ENCODE assay signal across 8 cellular contexts in the genomic region with DNA sequence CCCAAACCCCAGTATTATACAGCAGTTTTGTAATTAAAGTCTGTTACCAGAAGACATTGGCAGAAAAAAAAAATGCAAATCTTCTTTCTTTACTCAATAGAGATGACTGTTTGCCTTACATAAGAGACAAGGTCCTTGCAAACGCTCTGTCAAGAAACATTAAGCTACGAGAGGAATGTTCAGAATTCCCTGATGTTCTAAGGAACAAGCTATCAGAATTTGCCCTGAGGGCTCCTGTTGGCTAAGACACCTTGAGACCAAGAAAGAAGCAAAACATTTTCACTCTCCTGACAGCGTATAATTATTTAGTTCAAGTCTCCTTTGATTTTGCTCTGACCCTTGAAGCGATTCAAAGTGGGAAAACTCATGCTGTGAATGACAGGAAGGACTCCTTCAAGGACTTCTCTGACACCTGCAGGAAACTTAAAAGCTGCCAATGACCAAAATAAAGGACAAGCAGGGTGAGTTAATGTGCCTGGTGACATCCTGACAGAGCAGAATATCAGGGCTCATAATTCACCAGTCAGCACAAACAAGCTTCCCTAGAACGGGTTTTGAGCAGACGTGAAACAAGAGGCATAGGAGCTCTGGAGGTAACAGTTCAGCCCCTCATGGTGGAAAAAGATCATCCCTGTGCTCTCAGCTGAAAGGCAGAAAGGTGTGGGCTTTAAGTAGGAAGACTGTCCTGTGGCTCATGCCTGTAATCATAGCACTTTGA. TPM values are rescaled to one million over a fixed set of nuclear protein-coding genes. Genes with fewer than 3 reads are reported as not detected.
DNase-seq lines count a peak whose midpoint lies in the region; ATAC-seq and TF ChIP-seq lines count a peak whose summit lies in the region.

No MANE protein-coding gene starts in this region.

- H3K4me3 Mint-ChIP-seq in osteocyte (ENCODE audit: unreplicated experiment) = peak overlapping the region; percentile 63

- peak overlapping the region; percentile 87 for H3K27ac Mint-ChIP-seq in osteocyte (ENCODE audit: unreplicated experiment)

- peaks cover 20% of the 10 kb centered on the region for H3K36me3 ChIP-seq in DND-41 (ENCODE audit: insufficient read depth, low read length)

- H3K27me3 Mint-ChIP-seq in osteocyte (ENCODE audit: unreplicated experiment) = no peaks in the 10 kb centered on the region

- peaks cover 41% of the 10 kb centered on the region for H3K4me1 ChIP-seq in DND-41 (ENCODE audit: insufficient read depth, low read length)

- H2AFZ ChIP-seq in DND-41 (ENCODE audit: low read depth, low read length) = no peak overlapping the region

- DNase-seq in DND-41 = no peak
- peak; percentile 3 for DNase-seq in NCI-H2227 treated with DMSO at 0.1 percent for 48 hours (lab: John Stamatoyannopoulos, UW)
- peak; percentile 28 for DNase-seq in dermis blood vessel endothelial cell
- no peak for DNase-seq in osteocyte (ENCODE audit: extremely low spot score, unreplicated experiment)
- no peak for DNase-seq in NCI-H1930 (lab: John Stamatoyannopoulos, UW)
- DNase-seq in GM19238 (ENCODE audit: insufficient read length, low spot score) = no peak
- no peak for DNase-seq in NCI-H1417 treated with DMSO at 0.1 percent for 48 hours (lab: John Stamatoyannopoulos, UW)

- TF ChIP-seq CTCF in DND-41 (IDR thresholded peaks at IDR 0.05; ENCODE audit: borderline replicate concordance, extremely low read depth, low read length, poor library complexity, severe bottlenecking) (no peak), osteocyte (IDR thresholded peaks at IDR 0.05) (no peak)

- 0 out of 2 replicates have a peak overlapping the region, but pooled peaks have one; percentile 28 for H3K9ac ChIP-seq in DND-41 (ENCODE audit: low read depth, low read length)

- peak overlapping the region; percentile 39 for H3K4me2 ChIP-seq in DND-41 (ENCODE audit: insufficient read depth, low read length)

- peak overlapping the region in 1 of 2 experiments; percentile 1; a peak in 1 of 4 replicates for H3K4me3 ChIP-seq in DND-41 (ENCODE audit: low read depth in 1 of 2, low read length in 2 of 2)

- H3K36me3 Mint-ChIP-seq in osteocyte (ENCODE audit: unreplicated experiment) = peaks cover 8% of the 10 kb centered on the region

- peaks cover 70% of the 10 kb centered on the region for H3K79me2 ChIP-seq in DND-41 (ENCODE audit: insufficient read depth, low read length)

- H3K27me3 ChIP-seq in DND-41 (ENCODE audit: insufficient read depth, low read length, poor library complexity) = no peaks in the 10 kb centered on the region

- H3K9me3 Mint-ChIP-seq in osteocyte (ENCODE audit: unreplicated experiment) = no peaks in the 10 kb centered on the region

- H4K20me1 ChIP-seq in DND-41 (ENCODE audit: insufficient read depth, low read length) = peaks cover 27% of the 10 kb centered on the region

- H3K4me1 Mint-ChIP-seq in osteocyte (ENCODE audit: unreplicated experiment) = peaks cover 57% of the 10 kb centered on the region

- H3K9me3 ChIP-seq in DND-41 (ENCODE audit: insufficient read depth, low read length, severe bottlenecking) = no peaks in the 10 kb centered on the region

- ATAC-seq in DND-41 (ENCODE audit: insufficient read depth, low read depth) (no peak), GM18498 (IDR thresholded peaks at IDR 0.05; ENCODE audit: unreplicated experiment) (no peak)

- no peak overlapping the region; the same call in 1 of the 2 replicates for H3K27ac ChIP-seq in DND-41 (ENCODE audit: low read length)

RNA-seq across cellular contexts. Expression of a gene that starts 2.5 kb away (rescaled TPM):
- total RNA-seq in dermis blood vessel endothelial cell = 32.5 and 46.0 TPM in 2 replicates
- 65.0 and 73.4 TPM in 2 replicates for total RNA-seq in osteocyte

RNA-seq across cellular contexts. Expression of a gene that starts 19.2 kb away (rescaled TPM):
- total RNA-seq in dermis blood vessel endothelial cell = 47.0 and 89.3 TPM in 2 replicates
- total RNA-seq in osteocyte = 30.1 TPM in 2 replicates

RNA-seq across cellular contexts. Expression of a gene that starts 27.7 kb away (rescaled TPM):
- 31.0 and 39.3 TPM in 2 replicates for total RNA-seq in dermis blood vessel endothelial cell
- total RNA-seq in osteocyte = 30.6 and 32.4 TPM in 2 replicates

RNA-seq across cellular contexts. Expression of a gene that starts 36.0 kb away (rescaled TPM):
- total RNA-seq in dermis blood vessel endothelial cell = 41.0 and 57.0 TPM in 2 replicates
- 70.4 and 76.5 TPM in 2 replicates for total RNA-seq in osteocyte

RNA-seq across cellular contexts. Expression of a gene that starts 44.2 kb away (rescaled TPM):
- total RNA-seq in dermis blood vessel endothelial cell (not detected in 2 replicates), osteocyte (not detected in 2 replicates)

Comparison
In these comparisons a context has a peak if more than half of its experiments do, and no peak if none do; other contexts are left out.
1. DNase-seq: peak in NCI-H2227 treated with DMSO at 0.1 percent for 48 hours (single experiment) and dermis blood vessel endothelial cell (single experiment); none in DND-41 (single experiment), osteocyte (single experiment), NCI-H1930 (0 of 2), GM19238 (single experiment) and NCI-H1417 treated with DMSO at 0.1 percent for 48 hours (single experiment).